In the genomic region with DNA sequence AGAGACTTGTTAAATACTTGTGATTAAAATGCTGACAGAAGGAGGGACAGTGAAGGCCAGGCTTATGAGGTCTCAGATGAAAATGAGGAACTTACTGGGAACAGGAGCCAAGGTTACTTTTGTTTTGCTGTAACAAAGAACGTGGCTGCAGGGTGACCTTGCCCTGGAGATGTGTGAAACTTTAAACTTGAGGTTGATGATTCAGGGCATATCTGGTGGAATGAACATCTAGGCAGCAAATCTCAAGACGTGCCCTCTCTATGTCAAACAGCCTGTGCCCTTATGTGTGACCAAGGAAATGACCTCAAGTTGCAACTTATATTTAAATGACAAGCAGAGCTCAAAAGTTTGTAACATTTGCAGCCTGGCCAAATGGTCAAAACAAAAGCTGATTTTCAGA, we compare ENCODE assay signal across 2 cellular contexts. TPM values are rescaled to one million over a fixed set of nuclear protein-coding genes. Genes with fewer than 3 reads are reported as not detected.
"Had no signal": no experiment of that assay in that cellular context is flagged by ENCODE, and none has a peak within 500 bp of the region (broad histone marks: within the 10 kb centered on the region; RNA-seq: fewer than 3 reads in every experiment).

No MANE protein-coding gene starts in this region.

RNA-seq across cellular contexts. Expression of a gene that starts 58.6 kb away (rescaled TPM):
- total RNA-seq: osteoblast had no signal
- polyA plus RNA-seq: immature natural killer cell had no signal
